Comparison of ENCODE assay signal across 31 cellular contexts in genomic region chr7:3978839-3979238, GRCh38.
"Had no signal": no experiment of that assay in that cellular context is flagged by ENCODE, and none has a peak within 500 bp of the region (broad histone marks: within the 10 kb centered on the region; RNA-seq: fewer than 3 reads in every experiment).

No MANE protein-coding gene starts in this region.

- H3K36me3 ChIP-seq: adrenal gland, esophagus squamous epithelium, neural progenitor cell had no signal

- DNase-seq: activated CD4-positive, alpha-beta T cell treated with anti-CD3 and anti-CD28 coated beads for 48 hours; activated CD4-positive, alpha-beta T cell treated with anti-CD3 and anti-CD28 coated beads, Interleukin-2, amount 50 U/mL, for 48 hours; activated CD8-positive, alpha-beta memory T cell treated with anti-CD3 and anti-CD28 coated beads, Interleukin-2, amount 50 U/mL, for 4 hours; activated effector memory CD4-positive, alpha-beta T cell treated with anti-CD3 and anti-CD28 coated beads, Interleukin-2, amount 50 U/mL, for 16 hours; activated naive CD4-positive, alpha-beta T cell treated with anti-CD3 and anti-CD28 coated beads for 36 hours; activated naive CD8-positive, alpha-beta T cell treated with anti-CD3 and anti-CD28 coated beads for 36 hours; activated T-cell treated with anti-CD3 and anti-CD28 coated beads, Interleukin-2, amount 50 U/mL, for 1 hour; adrenal gland; aorta; body of pancreas; effector CD8-positive, alpha-beta T cell; esophagus squamous epithelium; left ventricle myocardium superior; mammary epithelial cell; naive B cell; right cardiac atrium; spleen; stimulated activated CD4-positive, alpha-beta T cell treated with anti-CD3 and anti-CD28 coated beads, Interleukin-2, amount 100 ng/mL, for 48 hours; stimulated activated naive CD4-positive, alpha-beta T cell treated with Interleukin-2 at 50 U/mL for 16 hours; T-helper 9 cell had no signal

- H3K4me1 ChIP-seq: body of pancreas, esophagus squamous epithelium, spleen, tibial nerve had no signal

- H3K4me2 ChIP-seq: neural progenitor cell had no signal

- H2AFZ ChIP-seq: neural progenitor cell had no signal

- ATAC-seq: body of pancreas, left ventricle myocardium superior, right cardiac atrium had no signal

- H3K4me3 ChIP-seq: adrenal gland, body of pancreas, esophagus squamous epithelium, neural progenitor cell, spleen, tibial nerve had no signal

- H3K36me3 Mint-ChIP-seq: activated naive CD8-positive, alpha-beta T cell treated with anti-CD3 and anti-CD28 coated beads for 36 hours; naive B cell had no signal

- H3K4me1 Mint-ChIP-seq: activated naive CD8-positive, alpha-beta T cell treated with anti-CD3 and anti-CD28 coated beads for 36 hours; naive B cell had no signal

- H3K4me3 Mint-ChIP-seq: activated naive CD4-positive, alpha-beta T cell treated with anti-CD3 and anti-CD28 coated beads for 36 hours; activated naive CD8-positive, alpha-beta T cell treated with anti-CD3 and anti-CD28 coated beads for 36 hours; activated T-helper 1 cell treated with anti-CD3 and anti-CD28 coated beads, Interleukin-12 subunit alpha, Interleukin-12 subunit beta, Interleukin-2, Interleukin-4 antibody, amounts not matched to agents 30 ng/mL and 10 ng/mL and 1 ng/mL, durations not matched to agents 14 hours and 24 hours and 36 hours; mesothelial cell of epicardium; naive B cell; neural progenitor cell had no signal

- H3K27me3 Mint-ChIP-seq: activated naive CD8-positive, alpha-beta T cell treated with anti-CD3 and anti-CD28 coated beads for 36 hours; naive B cell had no signal

- H3K9me3 Mint-ChIP-seq: activated naive CD4-positive, alpha-beta T cell treated with anti-CD3 and anti-CD28 coated beads for 36 hours; activated naive CD8-positive, alpha-beta T cell treated with anti-CD3 and anti-CD28 coated beads for 36 hours; activated T-helper 1 cell treated with anti-CD3 and anti-CD28 coated beads, Interleukin-12 subunit alpha, Interleukin-12 subunit beta, Interleukin-2, Interleukin-4 antibody, amounts not matched to agents 30 ng/mL and 10 ng/mL and 1 ng/mL, durations not matched to agents 14 hours and 24 hours and 36 hours; naive B cell had no signal

- H3K9ac ChIP-seq: neural progenitor cell had no signal

- H3K9me3 ChIP-seq: adrenal gland, body of pancreas, esophagus squamous epithelium had no signal

- H3K27ac ChIP-seq: adrenal gland, body of pancreas, epithelial cell of prostate, esophagus squamous epithelium, neural progenitor cell, spleen, tibial nerve, VCaP had no signal

- H3K27ac Mint-ChIP-seq: activated naive CD4-positive, alpha-beta T cell treated with anti-CD3 and anti-CD28 coated beads for 36 hours; activated naive CD8-positive, alpha-beta T cell treated with anti-CD3 and anti-CD28 coated beads for 36 hours; activated T-helper 1 cell treated with anti-CD3 and anti-CD28 coated beads, Interleukin-12 subunit alpha, Interleukin-12 subunit beta, Interleukin-2, Interleukin-4 antibody, amounts not matched to agents 30 ng/mL and 10 ng/mL and 1 ng/mL, durations not matched to agents 14 hours and 24 hours and 36 hours; mesothelial cell of epicardium; neural progenitor cell had no signal

- H3K27me3 ChIP-seq: adrenal gland, body of pancreas, esophagus squamous epithelium, neural progenitor cell, spleen, tibial nerve had no signal

- FAIRE-seq: colon, endometrium, frontal cortex, islet of Langerhans, TTC549 had no signal
